ENCODE assay signal across 1 cellular context in the genomic region with DNA sequence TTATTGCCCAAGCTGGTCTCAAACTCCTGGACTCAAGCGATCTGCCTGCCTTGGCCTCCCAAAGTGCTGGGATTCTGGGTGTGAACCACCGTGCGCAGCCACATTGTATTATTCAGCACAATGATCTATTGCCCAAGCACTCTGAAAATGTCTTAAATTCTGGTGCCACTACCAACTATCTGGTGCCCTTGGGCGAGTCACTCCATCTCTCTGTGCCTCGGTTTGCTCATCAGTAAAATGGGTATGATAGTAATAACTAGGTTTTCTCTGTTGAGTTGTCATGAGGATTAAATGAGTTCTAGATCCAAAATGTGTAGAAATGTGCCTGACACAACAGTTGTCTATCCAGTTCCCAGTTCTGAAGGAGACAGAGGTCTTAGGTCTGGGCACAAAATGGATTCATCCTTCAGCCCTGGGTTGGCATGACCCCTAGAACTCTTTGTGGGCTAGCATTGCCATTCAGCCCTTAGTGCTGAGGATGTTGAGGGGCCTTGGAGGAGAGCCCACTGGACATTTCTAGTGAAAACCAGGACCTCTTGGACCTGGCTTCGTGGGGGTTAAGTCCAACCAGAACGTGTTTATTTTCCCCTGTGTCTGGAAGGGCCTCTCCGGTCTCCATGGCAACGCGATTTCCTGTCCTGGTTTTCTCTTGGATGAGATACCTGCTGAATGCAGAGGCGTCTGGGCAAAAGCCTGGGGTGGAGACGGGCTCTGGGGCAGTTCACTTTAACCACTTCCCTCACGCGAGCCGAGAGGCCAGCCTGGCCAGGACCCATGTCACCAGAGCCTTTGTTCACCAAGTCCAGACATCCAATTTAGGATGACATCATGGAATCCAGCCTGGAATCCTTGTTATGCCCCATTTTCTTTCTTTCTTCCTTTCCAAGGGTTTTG.
TF ChIP-seq lines count a peak whose summit lies in the region.

No MANE protein-coding gene starts in this region.

TF ChIP-seq in neural cell, 6 proteins besides CTCF, POLR2A, EP300 and RAD21:
- TF ChIP-seq, protein P1, sequence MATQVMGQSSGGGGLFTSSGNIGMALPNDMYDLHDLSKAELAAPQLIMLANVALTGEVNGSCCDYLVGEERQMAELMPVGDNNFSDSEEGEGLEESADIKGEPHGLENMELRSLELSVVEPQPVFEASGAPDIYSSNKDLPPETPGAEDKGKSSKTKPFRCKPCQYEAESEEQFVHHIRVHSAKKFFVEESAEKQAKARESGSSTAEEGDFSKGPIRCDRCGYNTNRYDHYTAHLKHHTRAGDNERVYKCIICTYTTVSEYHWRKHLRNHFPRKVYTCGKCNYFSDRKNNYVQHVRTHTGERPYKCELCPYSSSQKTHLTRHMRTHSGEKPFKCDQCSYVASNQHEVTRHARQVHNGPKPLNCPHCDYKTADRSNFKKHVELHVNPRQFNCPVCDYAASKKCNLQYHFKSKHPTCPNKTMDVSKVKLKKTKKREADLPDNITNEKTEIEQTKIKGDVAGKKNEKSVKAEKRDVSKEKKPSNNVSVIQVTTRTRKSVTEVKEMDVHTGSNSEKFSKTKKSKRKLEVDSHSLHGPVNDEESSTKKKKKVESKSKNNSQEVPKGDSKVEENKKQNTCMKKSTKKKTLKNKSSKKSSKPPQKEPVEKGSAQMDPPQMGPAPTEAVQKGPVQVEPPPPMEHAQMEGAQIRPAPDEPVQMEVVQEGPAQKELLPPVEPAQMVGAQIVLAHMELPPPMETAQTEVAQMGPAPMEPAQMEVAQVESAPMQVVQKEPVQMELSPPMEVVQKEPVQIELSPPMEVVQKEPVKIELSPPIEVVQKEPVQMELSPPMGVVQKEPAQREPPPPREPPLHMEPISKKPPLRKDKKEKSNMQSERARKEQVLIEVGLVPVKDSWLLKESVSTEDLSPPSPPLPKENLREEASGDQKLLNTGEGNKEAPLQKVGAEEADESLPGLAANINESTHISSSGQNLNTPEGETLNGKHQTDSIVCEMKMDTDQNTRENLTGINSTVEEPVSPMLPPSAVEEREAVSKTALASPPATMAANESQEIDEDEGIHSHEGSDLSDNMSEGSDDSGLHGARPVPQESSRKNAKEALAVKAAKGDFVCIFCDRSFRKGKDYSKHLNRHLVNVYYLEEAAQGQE (IDR thresholded peaks at IDR 0.05; ENCODE audit: borderline replicate concordance) = peak; percentile 93
- TF ChIP-seq TAF1 (IDR thresholded peaks at IDR 0.05; ENCODE audit: low read depth) (peak; percentile 30), EZH2 (IDR thresholded peaks at IDR 0.05; ENCODE audit: borderline replicate concordance, insufficient read depth, low read length, poor library complexity, severe bottlenecking) (no peak)
